ENCODE assay signal across 8 cellular contexts in genomic region chr14:105962532-105962931, GRCh38.
"Had no signal": no experiment of that assay in that cellular context is flagged by ENCODE, and none has a peak within 500 bp of the region (broad histone marks: within the 10 kb centered on the region; RNA-seq: fewer than 3 reads in every experiment).

No MANE protein-coding gene starts in this region.

- H3K9me3 Mint-ChIP-seq: IgD-negative memory B cell had no signal

- FAIRE-seq: HepG2, HTR-8/SVneo had no signal

- ATAC-seq: HepG2 had no signal

- H3K9ac ChIP-seq: KMS-11 had no signal

- H3K4me3 Mint-ChIP-seq: IgD-negative memory B cell had no signal

- H3K4me2 ChIP-seq: KMS-11 had no signal

- H3K27me3 Mint-ChIP-seq: IgD-negative memory B cell had no signal

- H3K27ac ChIP-seq: HL-60, KMS-11 had no signal

- H3K27ac Mint-ChIP-seq: IgD-negative memory B cell had no signal

- H3K36me3 Mint-ChIP-seq: IgD-negative memory B cell had no signal

- DNase-seq: IMR-90, KBM-7, KG1 had no signal
